In genomic region chr10:116241642-116242405, GRCh38 we compare ENCODE assay signal across 34 cellular contexts. TPM values are rescaled to one million over a fixed set of nuclear protein-coding genes. Genes with fewer than 3 reads are reported as not detected.
"Had no signal": no experiment of that assay in that cellular context is flagged by ENCODE, and none has a peak within 500 bp of the region (broad histone marks: within the 10 kb centered on the region; RNA-seq: fewer than 3 reads in every experiment).

No MANE protein-coding gene starts in this region.

- H3K4me3 Mint-ChIP-seq: activated T-cell treated with anti-CD3 and anti-CD28 coated beads, Interleukin-2, amount 50 U/mL, for 24 hours; activated T-helper 17 cell treated with anti-CD3 and anti-CD28 coated beads, Interleukin-2, amount 50 U/mL, for 72 hours; central memory CD8-positive, alpha-beta T cell; dendritic cell treated with granulocyte-macrophage colony-stimulating factor and Interleukin-4, amounts not matched to agents 40 ng/mL and 50 ng/mL, for 4 days; endodermal cell; mesothelial cell of epicardium; naive B cell; stimulated activated memory B cell treated with anti-CD40 and anti-IgM and Interleukin-4, amounts not matched to agents 10 μg/mL and 1 μg/mL and 100 μg/mL, for 72 hours; stimulated activated naive CD8-positive, alpha-beta T cell treated with anti-CD3 and anti-CD28 coated beads, Interleukin-15, amount 100 ng/mL, for 72 hours; T-helper 2 cell treated with Interferon-gamma antibody and Interleukin-4, amounts not matched to agents 5 μg/mL and 100 μg/mL, for 36 hours; type B pancreatic cell had no signal

- H3K27me3 Mint-ChIP-seq: activated T-cell treated with anti-CD3 and anti-CD28 coated beads, Interleukin-2, amount 50 U/mL, for 24 hours; central memory CD8-positive, alpha-beta T cell; dendritic cell treated with granulocyte-macrophage colony-stimulating factor and Interleukin-4, amounts not matched to agents 40 ng/mL and 50 ng/mL, for 4 days; naive B cell; stimulated activated memory B cell treated with anti-CD40 and anti-IgM and Interleukin-4, amounts not matched to agents 10 μg/mL and 1 μg/mL and 100 μg/mL, for 72 hours had no signal

- H3K27me3 ChIP-seq: breast epithelium, left lung, pancreas, sigmoid colon, uterus had no signal

- H3K27ac ChIP-seq: breast epithelium, heart right ventricle, left lung, pancreas, prostate gland, sigmoid colon, uterus had no signal

- H3K36me3 ChIP-seq: breast epithelium, heart right ventricle, left lung, pancreas, prostate gland, sigmoid colon, uterus had no signal

- H3K27ac Mint-ChIP-seq: activated T-cell treated with anti-CD3 and anti-CD28 coated beads, Interleukin-2, amount 50 U/mL, for 24 hours; activated T-helper 17 cell treated with anti-CD3 and anti-CD28 coated beads, Interleukin-2, amount 50 U/mL, for 72 hours; dendritic cell treated with granulocyte-macrophage colony-stimulating factor and Interleukin-4, amounts not matched to agents 40 ng/mL and 50 ng/mL, for 4 days; endodermal cell; mesothelial cell of epicardium; naive B cell; stimulated activated memory B cell treated with anti-CD40 and anti-IgM and Interleukin-4, amounts not matched to agents 10 μg/mL and 1 μg/mL and 100 μg/mL, for 72 hours; stimulated activated naive CD8-positive, alpha-beta T cell treated with anti-CD3 and anti-CD28 coated beads, Interleukin-15, amount 100 ng/mL, for 72 hours; T-helper 2 cell treated with Interferon-gamma antibody and Interleukin-4, amounts not matched to agents 5 μg/mL and 100 μg/mL, for 36 hours; type B pancreatic cell had no signal

- H3K36me3 Mint-ChIP-seq: mesothelial cell of epicardium; naive B cell; stimulated activated memory B cell treated with anti-CD40 and anti-IgM and Interleukin-4, amounts not matched to agents 10 μg/mL and 1 μg/mL and 100 μg/mL, for 72 hours; type B pancreatic cell had no signal

- H3K4me1 Mint-ChIP-seq: activated T-helper 17 cell treated with anti-CD3 and anti-CD28 coated beads, Interleukin-2, amount 50 U/mL, for 72 hours; central memory CD8-positive, alpha-beta T cell; naive B cell; stimulated activated memory B cell treated with anti-CD40 and anti-IgM and Interleukin-4, amounts not matched to agents 10 μg/mL and 1 μg/mL and 100 μg/mL, for 72 hours; stimulated activated naive CD8-positive, alpha-beta T cell treated with anti-CD3 and anti-CD28 coated beads, Interleukin-15, amount 100 ng/mL, for 72 hours had no signal

- H3K9me3 Mint-ChIP-seq: activated T-cell treated with anti-CD3 and anti-CD28 coated beads, Interleukin-2, amount 50 U/mL, for 24 hours; activated T-helper 17 cell treated with anti-CD3 and anti-CD28 coated beads, Interleukin-2, amount 50 U/mL, for 72 hours; central memory CD8-positive, alpha-beta T cell; dendritic cell treated with granulocyte-macrophage colony-stimulating factor and Interleukin-4, amounts not matched to agents 40 ng/mL and 50 ng/mL, for 4 days; endodermal cell; mesothelial cell of epicardium; stimulated activated memory B cell treated with anti-CD40 and anti-IgM and Interleukin-4, amounts not matched to agents 10 μg/mL and 1 μg/mL and 100 μg/mL, for 72 hours; stimulated activated naive CD8-positive, alpha-beta T cell treated with anti-CD3 and anti-CD28 coated beads, Interleukin-15, amount 100 ng/mL, for 72 hours; T-helper 2 cell treated with Interferon-gamma antibody and Interleukin-4, amounts not matched to agents 5 μg/mL and 100 μg/mL, for 36 hours; type B pancreatic cell had no signal

- H3K4me1 ChIP-seq: breast epithelium, heart right ventricle, left lung, pancreas, prostate gland, uterus had no signal

- H3K4me3 ChIP-seq: breast epithelium, heart right ventricle, left lung, pancreas, prostate gland, sigmoid colon, smooth muscle cell, uterus had no signal

- ATAC-seq: activated T-helper 17 cell treated with anti-CD3 and anti-CD28 coated beads, Interleukin-2, amount 50 U/mL, for 72 hours; esophagus mucosa; left lung; pancreas; stimulated activated memory B cell treated with anti-CD40 and anti-IgM and Interleukin-4, amounts not matched to agents 10 μg/mL and 1 μg/mL and 100 μg/mL, for 72 hours; stimulated activated naive CD8-positive, alpha-beta T cell treated with anti-CD3 and anti-CD28 coated beads, Interleukin-15, amount 100 ng/mL, for 72 hours had no signal

- DNase-seq: activated CD4-positive, alpha-beta T cell treated with anti-CD3 and anti-CD28 coated beads for 4 hours; activated CD4-positive, alpha-beta T cell treated with anti-CD3 and anti-CD28 coated beads, Interleukin-2, amount 50 U/mL, for 4 hours; activated CD4-positive, CD25-positive, alpha-beta regulatory T cell; activated CD8-positive, alpha-beta memory T cell treated with anti-CD3 and anti-CD28 coated beads, Interleukin-2, amount 50 U/mL, for 4 hours; activated gamma-delta T cell treated with Interleukin-2 at 50 U/mL for 16 hours; activated naive CD4-positive, alpha-beta T cell treated with anti-CD3 and anti-CD28 coated beads, Interleukin-2, amount 50 U/mL, for 16 hours; activated T-cell treated with anti-CD3 and anti-CD28 coated beads, Interleukin-2, amount 50 U/mL, for 24 hours; amygdala; endodermal cell; foreskin melanocyte; heart right ventricle; kidney glomerular epithelial cell; left lung; naive B cell; pancreas; retina; sigmoid colon; stimulated activated CD4-positive, alpha-beta T cell treated with anti-CD3 and anti-CD28 coated beads, Interleukin-1b, Interleukin-23, amount 100 ng/mL, for 48 hours; stimulated activated CD4-positive, alpha-beta T cell treated with anti-CD3 and anti-CD28 coated beads, Interleukin-4, amount 100 ng/mL, for 4 hours; stimulated activated CD8-positive, alpha-beta memory T cell treated with anti-CD3 and anti-CD28 coated beads, Interleukin-4, amount 100 ng/mL, for 48 hours; stimulated activated naive CD8-positive, alpha-beta T cell treated with anti-CD3 and anti-CD28 coated beads, Interleukin-15, amount 100 ng/mL, for 72 hours; substantia nigra; uterus had no signal

- H3K9me3 ChIP-seq: breast epithelium, heart right ventricle, left lung, pancreas, prostate gland, sigmoid colon, uterus had no signal

RNA-seq across cellular contexts. Expression of gene GFRA1, which starts 31.2 kb away (rescaled TPM):
- total RNA-seq: activated T-helper 17 cell treated with anti-CD3 and anti-CD28 coated beads, Interleukin-2, amount 50 U/mL, for 72 hours had no signal
